9 cellular contexts compared by ENCODE assay signal in the genomic region with DNA sequence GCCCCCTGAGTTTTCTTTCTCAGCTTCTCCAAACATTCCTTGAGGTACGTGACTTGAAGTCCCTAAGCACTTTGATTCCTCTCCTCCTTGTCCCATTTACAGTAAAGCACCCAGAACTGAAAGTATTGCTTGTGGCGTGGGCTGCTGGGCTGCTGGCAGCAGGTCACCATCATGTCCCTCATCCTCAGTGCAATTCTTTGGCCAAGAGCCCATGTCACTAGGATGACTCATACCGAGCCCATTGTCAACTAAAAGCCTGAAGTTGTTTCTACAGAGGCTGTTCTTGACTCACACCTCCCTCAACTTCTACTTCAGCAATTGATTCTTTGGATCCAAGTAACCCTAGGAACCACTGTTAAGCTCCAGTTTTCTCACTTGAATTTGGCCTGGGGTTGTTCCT. TPM values are rescaled to one million over a fixed set of nuclear protein-coding genes. Genes with fewer than 3 reads are reported as not detected.
DNase-seq lines count a peak whose midpoint lies in the region; ATAC-seq and TF ChIP-seq lines count a peak whose summit lies in the region.
"Had no signal": no experiment of that assay in that cellular context is flagged by ENCODE, and none has a peak within 500 bp of the region (broad histone marks: within the 10 kb centered on the region; RNA-seq: fewer than 3 reads in every experiment).

No MANE protein-coding gene starts in this region.

- in situ Hi-C loops in G401 (cut with HindIII; ENCODE audit: low sequenced_read_pairs) = no loop called here

- POLR2A ChIA-PET in PC-3 (lab: Charles Lee; ENCODE audit: unreplicated experiment) = no interaction called here

- no peaks in the 10 kb centered on the region for H3K9me2 ChIP-seq in PC-3 (replicated peaks; ENCODE audit: low read length)

- H3K27me3 ChIP-seq in PC-3 (ENCODE audit: low read length) (no peaks in the 10 kb centered on the region), right cardiac atrium (ENCODE audit: control insufficient read depth, insufficient read depth) (no peaks in the 10 kb centered on the region)

- H3K4me3 ChIP-seq in PC-3 (ENCODE audit: low read length) (no peak overlapping the region), right cardiac atrium (ENCODE audit: low read length) (no peak overlapping the region)
- H3K4me3 ChIP-seq: skin epidermis had no signal

- DNase-seq in Ammon's horn (ENCODE audit: low spot score) (peak; percentile 20), PC-3 (peak; percentile 84), right cardiac atrium (peak in 1 of 3 donors; percentile 49), inferior parietal cortex (ENCODE audit: extremely low spot score) (no peak), G401 (ENCODE audit: low spot score) (no peak), amniotic stem cell (lab: John Stamatoyannopoulos, UW) (no peak)

- no TSS peak for BruUV-seq in PC-3 (replicated peaks; lab: Mats Ljungman, UMichigan)

- no peak overlapping the region for H2AFZ ChIP-seq in PC-3 (ENCODE audit: low read length)

- intact Hi-C loops in PC-3 (cut with micrococcal nuclease) = no loop called here
- intact Hi-C loops in right cardiac atrium (cut with DNase I) = no loop called here

- H3K27ac ChIP-seq in PC-3 (ENCODE audit: low read length) (no peak overlapping the region), right cardiac atrium (ENCODE audit: low read length) (no peak overlapping the region)
- H3K27ac ChIP-seq: skin epidermis had no signal

- no peaks in the 10 kb centered on the region for H3K79me2 ChIP-seq in PC-3 (ENCODE audit: low read length)

- no peaks in the 10 kb centered on the region for H3K36me3 ChIP-seq in PC-3 (ENCODE audit: low read depth, low read length)

- CTCF ChIA-PET in PC-3 (lab: Charles Lee) = no interaction called here

- no peak overlapping the region for H3K9ac ChIP-seq in PC-3 (ENCODE audit: low read length)

- WGBS in right cardiac atrium = 23% methylated on average over 3 of the region's 3 CpGs

- H4K20me1 ChIP-seq in PC-3 (ENCODE audit: low read length) = no peaks in the 10 kb centered on the region

- peak; percentile 68 for ATAC-seq in GM19351 (IDR thresholded peaks at IDR 0.05; ENCODE audit: unreplicated experiment)
- ATAC-seq in PC-3 = peak; percentile 60
- ATAC-seq in right cardiac atrium = peak; percentile 75 to 84
- no peak for ATAC-seq in HG03520 (IDR thresholded peaks at IDR 0.05; ENCODE audit: unreplicated experiment)

- no peaks in the 10 kb centered on the region for H3F3A ChIP-seq in PC-3 (ENCODE audit: low read length, unreplicated experiment)

- no peak overlapping the region for H3K4me2 ChIP-seq in PC-3 (ENCODE audit: low read length)

- H3K9me3 ChIP-seq in PC-3 (ENCODE audit: low read length) (no peaks in the 10 kb centered on the region), right cardiac atrium (ENCODE audit: control insufficient read depth, low read length) (no peaks in the 10 kb centered on the region)

- H3K4me1 ChIP-seq in PC-3 (ENCODE audit: insufficient read depth, low read length) (no peaks in the 10 kb centered on the region), right cardiac atrium (ENCODE audit: control insufficient read depth, insufficient read depth, low read length) (peaks cover 3% of the 10 kb centered on the region)

- TF ChIP-seq CTCF in PC-3 (conservative IDR thresholded peaks at IDR 0.05; ENCODE audit: low read depth, low read length) = no peak

RNA-seq across cellular contexts. Expression of a gene that starts 54.3 kb away (rescaled TPM):
- total RNA-seq in PC-3 (2014; rRNA removed) (223 and 288 TPM in 2 replicates), right cardiac atrium (10 to 100 TPM; 16.7 to 29.5 (median 22.6) TPM)
- polyA plus RNA-seq in right cardiac atrium = 16.5 TPM
- 148 and 199 TPM in 2 replicates for total RNA-seq in G401 (2014; rRNA removed; shearing (Covaris generic))

Comparison
In these comparisons a context has a peak if more than half of its experiments do, and no peak if none do; other contexts are left out.
1. DNase-seq: peak in Ammon's horn (single experiment) and PC-3 (single experiment); none in inferior parietal cortex (single experiment), G401 (single experiment) and amniotic stem cell (single experiment).